Comparison of ENCODE assay signal across 1 cellular context in genomic region chr4:110609044-110609750, GRCh38.
TF ChIP-seq lines count a peak whose summit lies in the region.

No MANE protein-coding gene starts in this region.

TF ChIP-seq in WTC11, 78 proteins besides CTCF, POLR2A, EP300 and RAD21 (continued from another document):
- no peak for TF ChIP-seq E2F5 (CRISPR knock-in tag; IDR thresholded peaks at IDR 0.05)
- no peak for TF ChIP-seq NFE2L1 (CRISPR knock-in tag; IDR thresholded peaks at IDR 0.05)
- TF ChIP-seq PREB (CRISPR knock-in tag; IDR thresholded peaks at IDR 0.05; ENCODE audit: borderline replicate concordance) = no peak
- no peak for TF ChIP-seq KAT7 (CRISPR knock-in tag; IDR thresholded peaks at IDR 0.05; ENCODE audit: borderline replicate concordance)
- no peak for TF ChIP-seq ZBTB43 (CRISPR knock-in tag; IDR thresholded peaks at IDR 0.05)
- no peak for TF ChIP-seq MYBL2 (CRISPR knock-in tag; IDR thresholded peaks at IDR 0.05)
- TF ChIP-seq IRF2 (CRISPR knock-in tag; IDR thresholded peaks at IDR 0.05; ENCODE audit: borderline replicate concordance, low read depth) = no peak
TF ChIP-seq in WTC11: peak in this region for 0.
